Comparison of ENCODE assay signal across 24 cellular contexts in the genomic region with DNA sequence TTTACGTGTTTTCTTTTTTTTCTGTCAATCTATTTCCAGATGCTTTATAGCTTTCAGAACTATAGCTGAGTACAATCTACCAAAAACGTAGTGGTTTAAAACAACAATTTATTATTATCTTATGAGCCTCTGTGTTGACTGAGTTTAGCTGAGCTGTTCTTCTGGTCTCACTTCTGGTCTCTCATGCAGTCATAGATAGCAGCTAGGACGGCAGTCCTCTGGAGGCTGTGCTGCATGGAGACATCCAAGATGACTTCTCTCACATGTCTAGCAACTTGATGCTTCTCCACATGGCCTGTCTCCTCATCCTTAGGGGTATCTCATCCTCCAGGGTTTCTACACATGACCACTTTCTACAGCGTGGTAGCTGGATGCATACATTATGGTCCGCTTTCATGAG. TPM values are rescaled to one million over a fixed set of nuclear protein-coding genes. Genes with fewer than 3 reads are reported as not detected.
DNase-seq lines count a peak whose midpoint lies in the region; ATAC-seq, FAIRE-seq and TF ChIP-seq lines count a peak whose summit lies in the region.
"Had no signal": no experiment of that assay in that cellular context is flagged by ENCODE, and none has a peak within 500 bp of the region (broad histone marks: within the 10 kb centered on the region; RNA-seq: fewer than 3 reads in every experiment).

No MANE protein-coding gene starts in this region.

- no peak overlapping the region for H3K18ac ChIP-seq in IMR-90 (ENCODE audit: low read depth, low read length)

- H3K36me3 ChIP-seq in IMR-90 (ENCODE audit: control insufficient read depth, insufficient read depth, low read length), result no peaks in the 10 kb centered on the region
- no peaks in the 10 kb centered on the region for H3K36me3 ChIP-seq in HepG2 (replicated peaks in 1 of 2; ENCODE audit: control insufficient read depth in 1 of 2, insufficient read depth in 2 of 2, low read length in 2 of 2)
- H3K36me3 ChIP-seq in upper lobe of left lung, result no peaks in the 10 kb centered on the region
- H3K36me3 ChIP-seq in A673 (ENCODE audit: insufficient read depth, low read length, poor library complexity, severe bottlenecking), result no peaks in the 10 kb centered on the region
- H3K36me3 ChIP-seq: thoracic aorta had no signal

- H2BK20ac ChIP-seq in IMR-90 (ENCODE audit: low read depth, low read length), result no peak overlapping the region

- peaks cover 3% of the 10 kb centered on the region; the same call in 1 of the 2 replicates for H3K4me1 ChIP-seq in IMR-90 (ENCODE audit: control insufficient read depth, insufficient read depth, low read length)
- peaks cover 22% of the 10 kb centered on the region for H3K4me1 ChIP-seq in HepG2 (ENCODE audit: insufficient read depth, low read length)
- H3K4me1 ChIP-seq in upper lobe of left lung, result no peaks in the 10 kb centered on the region
- H3K4me1 ChIP-seq in A673 (ENCODE audit: insufficient read depth, low read length, poor library complexity, severe bottlenecking), result no peaks in the 10 kb centered on the region

- dilution Hi-C loops in IMR-90 (cut with HindIII; ENCODE audit: low sequenced_read_pairs, unreplicated experiment), result no loop called here

- H3K9me3 Mint-ChIP-seq in natural killer cell, result peaks cover 2 to 4% of the 10 kb centered on the region in 2 donors
- H3K9me3 Mint-ChIP-seq in natural killer cell treated with Interleukin-12 subunit alpha and Interleukin-12 subunit beta and Interleukin-15 and Interleukin-18, amount 100 ng/mL, for 72 hours, result no peaks in the 10 kb centered on the region

- H3K23ac ChIP-seq in IMR-90 (ENCODE audit: low read depth, low read length), result no peak overlapping the region

- no peak for FAIRE-seq in HepG2 (lab: Jason Lieb, UNC)

- H3K4me1 Mint-ChIP-seq in natural killer cell, result peaks cover 16 to 17% of the 10 kb centered on the region in 2 donors
- peaks cover 10 to 12% of the 10 kb centered on the region in 2 donors for H3K4me1 Mint-ChIP-seq in natural killer cell treated with Interleukin-12 subunit alpha and Interleukin-12 subunit beta and Interleukin-15 and Interleukin-18, amount 100 ng/mL, for 72 hours (ENCODE audit: low read depth in 2 of 2)

- TF ChIP-seq CTCF in natural killer cell (IDR thresholded peaks at IDR 0.05), result no peak
- TF ChIP-seq CTCF in IMR-90 (conservative IDR thresholded peaks at IDR 0.05; ENCODE audit: low read depth, low read length), result no peak
- TF ChIP-seq CTCF in HepG2 (CRISPR knock-in tag; IDR thresholded peaks at IDR 0.05), result no peak
- TF ChIP-seq CTCF in upper lobe of left lung (IDR thresholded peaks at IDR 0.05), result no peak
- no peak for TF ChIP-seq CTCF in coronary artery (IDR thresholded peaks at IDR 0.05)
- TF ChIP-seq CTCF in A673 (conservative IDR thresholded peaks at IDR 0.05; ENCODE audit: low read depth, low read length), result no peak

- H2AFZ ChIP-seq in IMR-90 (replicated peaks; ENCODE audit: low read length, poor library complexity), result peak overlapping the region; percentile 37
- peak overlapping the region; percentile 38 for H2AFZ ChIP-seq in HepG2 (ENCODE audit: low read length)

- in situ Hi-C loops in IMR-90 (cut with MboI; ENCODE audit: low sequenced_read_pairs) (no loop called here), HepG2 (cut with HindIII; ENCODE audit: extremely low pct_ligation_motif_present, low pct_unique_long_range_greater_than_20kb) (no loop called here)

- no peak overlapping the region for H3K9ac ChIP-seq in IMR-90 (ENCODE audit: low read depth, low read length)
- no peak overlapping the region; the same call in 1 of the 2 replicates for H3K9ac ChIP-seq in HepG2 (ENCODE audit: insufficient read depth, low read depth, low read length)

- BruUV-seq in IMR-90 (replicated peaks; lab: Mats Ljungman, UMichigan) (no TSS peak), HepG2 (replicated peaks; lab: Mats Ljungman, UMichigan) (no TSS peak), A673 (replicated peaks; lab: Mats Ljungman, UMichigan) (no TSS peak)

- no peak for DNase-seq in natural killer cell
- DNase-seq in natural killer cell treated with Interleukin-12 subunit alpha and Interleukin-12 subunit beta and Interleukin-15 and Interleukin-18, amount 100 ng/mL, for 72 hours (ENCODE audit: low spot score), result no peak
- no peak for DNase-seq in IMR-90
- DNase-seq in HepG2 (ENCODE audit: low spot score), result no peak
- DNase-seq in upper lobe of left lung, result no peak
- no peak for DNase-seq in putamen (ENCODE audit: low spot score)
- no peak for DNase-seq in coronary artery (ENCODE audit: low spot score)
- DNase-seq in A673 (ENCODE audit: low spot score), result no peak
- DNase-seq: 8988T; activated CD4-positive, CD25-positive, alpha-beta regulatory T cell; activated effector memory CD4-positive, alpha-beta T cell treated with Interleukin-2 at 50 U/mL for 16 hours; amniotic stem cell; CD8-positive, alpha-beta memory T cell; cerebellar nuclear complex; EL; foreskin melanocyte; NCI-H1048; NCI-H2107; nucleus accumbens; stimulated activated CD4-positive, alpha-beta T cell treated with anti-CD3 and anti-CD28 coated beads, Interleukin-4, amount 100 ng/mL, for 1 hour; stimulated activated CD8-positive, alpha-beta memory T cell treated with anti-CD3 and anti-CD28 coated beads, Interleukin-4, amount 100 ng/mL, for 48 hours; T-helper 2 cell had no signal

- H4K20me1 ChIP-seq in IMR-90 (ENCODE audit: insufficient read depth, low read length) (no peaks in the 10 kb centered on the region), HepG2 (ENCODE audit: insufficient read depth, low read length) (no peaks in the 10 kb centered on the region)

- H4K8ac ChIP-seq in IMR-90 (ENCODE audit: low read depth in 2 of 2, low read length in 2 of 2), result no peak overlapping the region

- H2AK5ac ChIP-seq in IMR-90 (ENCODE audit: low read depth, low read length), result no peak overlapping the region

- H2BK120ac ChIP-seq in IMR-90 (ENCODE audit: low read depth, low read length), result no peak overlapping the region

- H3K9me3 ChIP-seq in IMR-90 (ENCODE audit: control insufficient read depth, insufficient read depth, low read length) (no peaks in the 10 kb centered on the region), HepG2 (ENCODE audit: low read length) (no peaks in the 10 kb centered on the region), upper lobe of left lung (no peaks in the 10 kb centered on the region), A673 (ENCODE audit: low read depth, low read length, poor library complexity, severe bottlenecking) (peaks cover 10% of the 10 kb centered on the region)

- H3K9me1 ChIP-seq in IMR-90 (ENCODE audit: insufficient read depth, low read length), result no peaks in the 10 kb centered on the region

- CTCF ChIA-PET in IMR-90 (lab: Yijun Ruan, JAX) (interaction anchor here (0.7 to 1.2 kb wide), 3 partner anchors 10 to 80 kb away, joined by 3 read pairs; no protein-coding TSS in a partner anchor), HepG2 (lab: Yijun Ruan, JAX; ENCODE audit: low intra/inter-chr PET ratio, low total read pairs) (no interaction called here), A673 (lab: Charles Lee) (no interaction called here)

- peak overlapping the region; percentile 73 for H3K4me3 Mint-ChIP-seq in natural killer cell
- no peak overlapping the region for H3K4me3 Mint-ChIP-seq in natural killer cell treated with Interleukin-12 subunit alpha and Interleukin-12 subunit beta and Interleukin-15 and Interleukin-18, amount 100 ng/mL, for 72 hours
- H3K4me3 Mint-ChIP-seq: CD8-positive, alpha-beta memory T cell had no signal

- TF ChIP-seq RAD21 in IMR-90 (IDR thresholded peaks at IDR 0.05; ENCODE audit: low read length) (no peak), HepG2 (CRISPR knock-in tag; IDR thresholded peaks at IDR 0.05) (no peak)

- H2BK15ac ChIP-seq in IMR-90 (ENCODE audit: low read depth, low read length), result no peak overlapping the region; the same call in 2 of the 3 replicates

- H3K4ac ChIP-seq in IMR-90 (ENCODE audit: low read depth, low read length), result no peak overlapping the region

- no peak overlapping the region for H3K14ac ChIP-seq in IMR-90 (replicated peaks; ENCODE audit: low read depth, low read length)

- no peak overlapping the region for H3K56ac ChIP-seq in IMR-90 (ENCODE audit: extremely low read depth, insufficient read depth, low read length)

- H4K91ac ChIP-seq in IMR-90 (ENCODE audit: insufficient read depth, low read depth, low read length), result no peak overlapping the region

- POLR2A ChIA-PET in IMR-90 (lab: Charles Lee; ENCODE audit: unreplicated experiment) (no interaction called here), HepG2 (lab: Yijun Ruan, JAX) (interaction anchor here (1.0 to 2.5 kb wide), 5 partner anchors 8 to 25 kb away, joined by 3 to 29 read pairs (median 16); partner anchors contain the start of gene RAD23B), A673 (lab: Charles Lee; ENCODE audit: low non-redundant PET) (no interaction called here)

- H3K27me3 ChIP-seq in IMR-90 (ENCODE audit: control insufficient read depth, insufficient read depth, low read length) (no peaks in the 10 kb centered on the region), HepG2 (ENCODE audit: control insufficient read depth in 1 of 2, insufficient read depth in 2 of 2, low read length in 2 of 2) (no peaks in the 10 kb centered on the region), upper lobe of left lung (no peaks in the 10 kb centered on the region), A673 (replicated peaks; ENCODE audit: insufficient read depth, low read depth, low read length, poor library complexity) (no peaks in the 10 kb centered on the region)

- no peaks in the 10 kb centered on the region for H3K79me2 ChIP-seq in HepG2 (ENCODE audit: insufficient read depth, low read length)

- no peaks in the 10 kb centered on the region for H3K27me3 Mint-ChIP-seq in natural killer cell (ENCODE audit: low read depth in 2 of 2)
- peaks cover 0 to 2% of the 10 kb centered on the region in 2 donors for H3K27me3 Mint-ChIP-seq in natural killer cell treated with Interleukin-12 subunit alpha and Interleukin-12 subunit beta and Interleukin-15 and Interleukin-18, amount 100 ng/mL, for 72 hours

- peaks cover 6% of the 10 kb centered on the region for H3K36me3 Mint-ChIP-seq in natural killer cell
- H3K36me3 Mint-ChIP-seq in natural killer cell treated with Interleukin-12 subunit alpha and Interleukin-12 subunit beta and Interleukin-15 and Interleukin-18, amount 100 ng/mL, for 72 hours, result no peaks in the 10 kb centered on the region
- H3K36me3 Mint-ChIP-seq: CD8-positive, alpha-beta memory T cell had no signal

- H3K4me2 ChIP-seq in IMR-90 (ENCODE audit: low read depth, low read length) (no peak overlapping the region), HepG2 (ENCODE audit: low read depth, low read length) (peak overlapping the region; percentile 66)

- ATAC-seq in natural killer cell (no peak), IMR-90 (ENCODE audit: low read depth) (peak; percentile 37), HepG2 (peak; percentile 78), upper lobe of left lung (ENCODE audit: low FRiP score in 2 of 2) (no peak)
- no peak for ATAC-seq in natural killer cell treated with Interleukin-12 subunit alpha and Interleukin-12 subunit beta and Interleukin-15 and Interleukin-18, amount 100 ng/mL, for 72 hours
- ATAC-seq: Right ventricle myocardium inferior had no signal

- H3K79me1 ChIP-seq in IMR-90 (ENCODE audit: low read depth in 1 of 2, low read length in 2 of 2), result no peaks in the 10 kb centered on the region

- no peak overlapping the region for H2BK5ac ChIP-seq in IMR-90 (ENCODE audit: low read depth, low read length, poor library complexity, severe bottlenecking)

- TF ChIP-seq POLR2A in IMR-90 (IDR thresholded peaks at IDR 0.05; ENCODE audit: low read depth, low read length), result no peak
- TF ChIP-seq POLR2A in HepG2 (IDR thresholded peaks at IDR 0.05; ENCODE audit: insufficient read depth in 1 of 2, low read depth in 2 of 2, low read length in 2 of 2), result no peak
- no peak for TF ChIP-seq POLR2A in upper lobe of left lung (IDR thresholded peaks at IDR 0.05)

- H3K27ac Mint-ChIP-seq in natural killer cell, result peak overlapping the region; percentile 56 to 75
- H3K27ac Mint-ChIP-seq in natural killer cell treated with Interleukin-12 subunit alpha and Interleukin-12 subunit beta and Interleukin-15 and Interleukin-18, amount 100 ng/mL, for 72 hours, result peak overlapping the region in 1 of 2 donors; percentile 20

- H3K4me3 ChIP-seq in IMR-90 (ENCODE audit: insufficient read depth, low read depth, low read length), result no peak overlapping the region
- peak overlapping the region in 1 of 3 experiments; percentile 27; a peak in 2 of 6 replicates for H3K4me3 ChIP-seq in HepG2 (replicated peaks in 1 of 3; ENCODE audit: insufficient read depth in 1 of 3, low read depth in 2 of 3, low read length in 3 of 3)
- no peak overlapping the region for H3K4me3 ChIP-seq in upper lobe of left lung
- H3K4me3 ChIP-seq in coronary artery, result no peak overlapping the region
- H3K4me3 ChIP-seq in A673 (ENCODE audit: low read depth, low read length, poor library complexity, severe bottlenecking), result no peak overlapping the region
- H3K4me3 ChIP-seq: thoracic aorta had no signal

- WGBS in IMR-90 (ENCODE audit: extremely low coverage in 2 of 2, insufficient read length in 1 of 2), 2 experiments, result no CpG with 5 or more reads among the region's 5 CpGs
- WGBS in HepG2 (ENCODE audit: low lambda C conversion rate), result 47% methylated on average over 5 of the region's 5 CpGs
- WGBS in upper lobe of left lung, 2 donors, result 84 to 86% methylated on average over 5 of the region's 5 CpGs

- no peak overlapping the region for H4K5ac ChIP-seq in IMR-90 (ENCODE audit: low read depth, low read length)

- intact Hi-C loops in natural killer cell (cut with micrococcal nuclease), result no loop called here
- intact Hi-C loops in IMR-90 (cut with micrococcal nuclease), result no loop called here
- intact Hi-C loops in HepG2 (cut with micrococcal nuclease; ENCODE audit: unreplicated experiment), result no loop called here
- intact Hi-C loops in A673 (cut with micrococcal nuclease; ENCODE audit: unreplicated experiment), result no loop called here

- H3K27ac ChIP-seq in IMR-90 (ENCODE audit: insufficient read depth, low read length) (no peak overlapping the region), HepG2 (ENCODE audit: extremely low read length, insufficient read depth, low read length) (peak overlapping the region; percentile 51), upper lobe of left lung (no peak overlapping the region), coronary artery (no peak overlapping the region), A673 (ENCODE audit: low read depth, low read length, poor library complexity, severe bottlenecking) (no peak overlapping the region)
- H3K27ac ChIP-seq: thoracic aorta had no signal

- H2AK9ac ChIP-seq in IMR-90 (replicated peaks; ENCODE audit: low read depth, low read length, poor library complexity), result no peak overlapping the region

- TF ChIP-seq EP300 in HepG2 (IDR thresholded peaks at IDR 0.05; ENCODE audit: low read depth in 2 of 2, low read length in 2 of 2) (no peak), HepG2 (CRISPR knock-in tag; IDR thresholded peaks at IDR 0.05; ENCODE audit: borderline replicate concordance) (no peak), upper lobe of left lung (IDR thresholded peaks at IDR 0.05) (no peak)

RNA-seq across cellular contexts. Expression of gene RAD23B, which starts 22.0 kb away (rescaled TPM):
- total RNA-seq in natural killer cell, result 100 to 1,000 TPM in 1 of 3 donors, 10 to 100 TPM in 2; 85.6 to 101 (median 92.6) TPM
- 10 to 100 TPM; 94.7 to 94.8 TPM for total RNA-seq in natural killer cell treated with Interleukin-12 subunit alpha and Interleukin-12 subunit beta and Interleukin-15 and Interleukin-18, amount 100 ng/mL, for 72 hours
- total RNA-seq in IMR-90 (2012; rRNA removed), result 126 and 127 TPM in 2 replicates
- polyA plus RNA-seq in IMR-90 (2012; rRNA removed), result 123 and 148 TPM in 2 replicates
- polyA plus RNA-seq in IMR-90 (2012; cell fraction: cytosol; rRNA removed), result 48.2 and 80.7 TPM in 2 replicates
- polyA plus RNA-seq in IMR-90 (2012; cell fraction: nucleus; rRNA removed; ENCODE audit: low replicate concordance), result 20.9 and 67.7 TPM in 2 replicates
- total RNA-seq in HepG2 (2016; rRNA removed; fragmentation: Illumina TruSeq; extraction: Trizol), result 133 and 159 TPM in 2 replicates
- total RNA-seq in HepG2 (2016; cell fraction: cytosol; rRNA removed; fragmentation: Illumina TruSeq; extraction: Trizol; ENCODE audit: low read depth), result 59.7 and 60.0 TPM in 2 replicates
- total RNA-seq in HepG2 (2016; cell fraction: insoluble cytoplasmic fraction; rRNA removed; fragmentation: Illumina TruSeq; extraction: Trizol), result 128 and 156 TPM in 2 replicates
- total RNA-seq in HepG2 (2016; cell fraction: membrane; rRNA removed; fragmentation: Illumina TruSeq; extraction: Trizol), result 120 and 126 TPM in 2 replicates
- 62.9 and 65.9 TPM in 2 replicates for total RNA-seq in HepG2 (2016; cell fraction: nucleus; rRNA removed; fragmentation: Illumina TruSeq; extraction: Trizol)
- polyA plus RNA-seq in HepG2 (2011; rRNA removed), result 156 and 162 TPM in 2 replicates
- polyA plus RNA-seq in HepG2 (2011; cell fraction: cytosol; rRNA removed), result 93.8 and 114 TPM in 2 replicates
- 25.3 and 25.6 TPM in 2 replicates for polyA plus RNA-seq in HepG2 (2011; cell fraction: nucleus; rRNA removed)
- polyA plus RNA-seq in HepG2 (2012), result 90.7 and 110 TPM in 2 replicates
- 26.3 and 31.4 TPM in 2 replicates for polyA plus RNA-seq in HepG2 (2016; cell fraction: cytosol; fragmentation: Illumina TruSeq; extraction: Trizol; ENCODE audit: low read depth)
- 185 and 198 TPM in 2 replicates for polyA plus RNA-seq in HepG2 (2016; cell fraction: insoluble cytoplasmic fraction; fragmentation: Illumina TruSeq; extraction: Trizol; ENCODE audit: low read depth)
- polyA plus RNA-seq in HepG2 (2016; cell fraction: membrane; fragmentation: Illumina TruSeq; extraction: Trizol; ENCODE audit: low read depth), result 79.8 and 80.6 TPM in 2 replicates
- polyA plus RNA-seq in HepG2 (2016; cell fraction: nucleus; fragmentation: Illumina TruSeq; extraction: Trizol; ENCODE audit: insufficient read depth, low read depth), result 67.0 and 71.9 TPM in 2 replicates
- 270 and 278 TPM in 2 replicates for polyA minus RNA-seq in HepG2 (2011; rRNA and poly(A)+ RNA removed; ENCODE audit: low replicate concordance)
- polyA minus RNA-seq in HepG2 (2011; cell fraction: cytosol; rRNA and poly(A)+ RNA removed), result 139 and 149 TPM in 2 replicates
- polyA minus RNA-seq in HepG2 (2011; cell fraction: nucleus; rRNA and poly(A)+ RNA removed), result 85.5 and 87.8 TPM in 2 replicates
- total RNA-seq in upper lobe of left lung, result 100 to 1,000 TPM in 1 of 6 donors, 10 to 100 TPM in 5; 33.5 to 107 (median 73.1) TPM
- 146 and 151 TPM in 2 replicates for total RNA-seq in A673 (2021)

Comparison
In these comparisons a context has a peak if more than half of its experiments do, and no peak if none do; other contexts are left out.
1. ATAC-seq: peak in IMR-90 (single experiment) and HepG2 (single experiment); none in natural killer cell (0 of 3), natural killer cell treated with Interleukin-12 subunit alpha and Interleukin-12 subunit beta and Interleukin-15 and Interleukin-18, amount 100 ng/mL, for 72 hours (0 of 2) and upper lobe of left lung (0 of 2).